Comparison of ENCODE assay signal across 1 cellular context in the genomic region with DNA sequence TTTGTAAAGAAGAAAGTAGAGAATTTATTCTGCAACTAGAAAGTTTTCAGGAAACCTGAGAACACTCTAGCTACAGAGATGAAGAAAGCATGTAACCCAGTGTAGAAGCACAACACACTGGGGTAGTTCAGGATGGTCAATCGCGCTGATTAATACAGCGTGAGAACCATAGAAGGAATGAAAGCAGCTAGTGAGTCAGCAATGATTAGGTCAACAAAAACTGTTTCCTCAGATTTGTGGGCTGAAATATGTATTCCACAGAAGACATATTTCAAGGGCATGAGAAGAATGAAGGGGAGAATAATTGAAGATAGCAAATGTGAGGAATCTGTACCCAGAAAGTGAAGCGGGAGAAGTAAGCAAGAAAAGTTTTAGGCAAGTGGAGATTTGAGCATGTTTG.
TF ChIP-seq lines count a peak whose summit lies in the region.

No MANE protein-coding gene starts in this region.

TF ChIP-seq in WTC11, 78 proteins besides CTCF, POLR2A, EP300 and RAD21 (continued from another document):
- TF ChIP-seq, protein P1, sequence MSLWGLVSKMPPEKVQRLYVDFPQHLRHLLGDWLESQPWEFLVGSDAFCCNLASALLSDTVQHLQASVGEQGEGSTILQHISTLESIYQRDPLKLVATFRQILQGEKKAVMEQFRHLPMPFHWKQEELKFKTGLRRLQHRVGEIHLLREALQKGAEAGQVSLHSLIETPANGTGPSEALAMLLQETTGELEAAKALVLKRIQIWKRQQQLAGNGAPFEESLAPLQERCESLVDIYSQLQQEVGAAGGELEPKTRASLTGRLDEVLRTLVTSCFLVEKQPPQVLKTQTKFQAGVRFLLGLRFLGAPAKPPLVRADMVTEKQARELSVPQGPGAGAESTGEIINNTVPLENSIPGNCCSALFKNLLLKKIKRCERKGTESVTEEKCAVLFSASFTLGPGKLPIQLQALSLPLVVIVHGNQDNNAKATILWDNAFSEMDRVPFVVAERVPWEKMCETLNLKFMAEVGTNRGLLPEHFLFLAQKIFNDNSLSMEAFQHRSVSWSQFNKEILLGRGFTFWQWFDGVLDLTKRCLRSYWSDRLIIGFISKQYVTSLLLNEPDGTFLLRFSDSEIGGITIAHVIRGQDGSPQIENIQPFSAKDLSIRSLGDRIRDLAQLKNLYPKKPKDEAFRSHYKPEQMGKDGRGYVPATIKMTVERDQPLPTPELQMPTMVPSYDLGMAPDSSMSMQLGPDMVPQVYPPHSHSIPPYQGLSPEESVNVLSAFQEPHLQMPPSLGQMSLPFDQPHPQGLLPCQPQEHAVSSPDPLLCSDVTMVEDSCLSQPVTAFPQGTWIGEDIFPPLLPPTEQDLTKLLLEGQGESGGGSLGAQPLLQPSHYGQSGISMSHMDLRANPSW (CRISPR knock-in tag; conservative IDR thresholded peaks at IDR 0.05; ENCODE audit: low read depth) = no peak
- TF ChIP-seq SMAD3 (CRISPR knock-in tag; IDR thresholded peaks at IDR 0.05; ENCODE audit: borderline replicate concordance) = no peak
- no peak for TF ChIP-seq ESRRA (CRISPR knock-in tag; IDR thresholded peaks at IDR 0.05; ENCODE audit: borderline replicate concordance)
- TF ChIP-seq ZNF396 (CRISPR knock-in tag; IDR thresholded peaks at IDR 0.05; ENCODE audit: borderline replicate concordance) = no peak
- TF ChIP-seq, protein P2, sequence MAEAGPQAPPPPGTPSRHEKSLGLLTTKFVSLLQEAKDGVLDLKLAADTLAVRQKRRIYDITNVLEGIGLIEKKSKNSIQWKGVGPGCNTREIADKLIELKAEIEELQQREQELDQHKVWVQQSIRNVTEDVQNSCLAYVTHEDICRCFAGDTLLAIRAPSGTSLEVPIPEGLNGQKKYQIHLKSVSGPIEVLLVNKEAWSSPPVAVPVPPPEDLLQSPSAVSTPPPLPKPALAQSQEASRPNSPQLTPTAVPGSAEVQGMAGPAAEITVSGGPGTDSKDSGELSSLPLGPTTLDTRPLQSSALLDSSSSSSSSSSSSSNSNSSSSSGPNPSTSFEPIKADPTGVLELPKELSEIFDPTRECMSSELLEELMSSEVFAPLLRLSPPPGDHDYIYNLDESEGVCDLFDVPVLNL (CRISPR knock-in tag; IDR thresholded peaks at IDR 0.05; ENCODE audit: borderline replicate concordance, low read depth) = no peak
- no peak for TF ChIP-seq ZNF423 (CRISPR knock-in tag; IDR thresholded peaks at IDR 0.05)
- TF ChIP-seq TP53 (CRISPR knock-in tag; IDR thresholded peaks at IDR 0.05) = no peak
- TF ChIP-seq, protein P3, sequence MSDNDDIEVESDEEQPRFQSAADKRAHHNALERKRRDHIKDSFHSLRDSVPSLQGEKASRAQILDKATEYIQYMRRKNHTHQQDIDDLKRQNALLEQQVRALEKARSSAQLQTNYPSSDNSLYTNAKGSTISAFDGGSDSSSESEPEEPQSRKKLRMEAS (CRISPR knock-in tag; IDR thresholded peaks at IDR 0.05) = no peak
